Comparison of ENCODE assay signal across 9 cellular contexts in the genomic region with DNA sequence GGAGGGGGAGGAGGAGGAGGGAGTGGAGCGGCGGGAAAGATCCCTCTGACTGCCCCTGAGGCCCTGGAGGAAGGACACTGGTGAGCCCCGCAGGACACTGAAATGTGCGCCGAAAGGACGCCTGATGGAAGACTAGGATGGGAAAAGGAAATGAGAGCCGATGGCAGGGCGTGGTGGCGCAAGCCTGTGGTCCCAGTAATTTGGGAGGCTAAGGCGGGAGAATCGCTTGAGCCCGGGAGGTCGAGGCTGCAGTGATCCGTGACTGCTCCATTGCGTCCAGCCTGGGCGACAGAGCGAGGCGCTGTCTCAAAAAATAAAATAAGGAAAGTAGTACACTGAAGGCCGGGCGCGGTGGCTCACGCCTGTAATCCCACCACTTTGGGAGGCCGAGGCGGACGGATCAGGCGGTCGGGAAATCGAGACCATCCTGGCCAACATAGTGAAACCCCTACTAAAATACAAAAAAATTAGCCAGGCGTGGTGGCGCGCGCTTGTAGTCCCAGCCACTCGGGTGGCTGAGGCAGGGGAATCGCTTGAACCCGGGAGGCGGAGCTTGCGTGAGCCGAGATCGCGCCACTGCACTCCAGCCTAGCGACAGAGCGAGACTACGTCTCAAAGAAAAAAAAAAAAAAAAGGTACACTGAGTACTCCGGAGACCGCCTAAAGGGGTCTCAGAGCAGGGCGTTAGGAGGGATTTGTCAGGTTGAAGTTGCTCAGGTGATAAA. TPM values are rescaled to one million over a fixed set of nuclear protein-coding genes. Genes with fewer than 3 reads are reported as not detected.
A peak's percentile ranks its signal among the peaks of the same experiment; 100 is the strongest.
DNase-seq lines count a peak whose midpoint lies in the region; ATAC-seq and TF ChIP-seq lines count a peak whose summit lies in the region.
"Had no signal": no experiment of that assay in that cellular context is flagged by ENCODE, and none has a peak within 500 bp of the region (broad histone marks: within the 10 kb centered on the region; RNA-seq: fewer than 3 reads in every experiment).

No MANE protein-coding gene starts in this region.

- H3K27me3 ChIP-seq in breast epithelium (no peaks in the 10 kb centered on the region), lower lobe of right lung (ENCODE audit: low read depth) (no peaks in the 10 kb centered on the region)

- intact Hi-C loops in breast epithelium (cut with DNase I; ENCODE audit: low total_unique reads) (no loop called here), lower lobe of right lung (cut with DNase I) (no loop called here)

- H3K4me1 ChIP-seq in breast epithelium (peaks cover 0 to 8% of the 10 kb centered on the region in 2 donors), lower lobe of right lung (peaks cover 30% of the 10 kb centered on the region)

- H3K27ac ChIP-seq in breast epithelium (peak overlapping the region; percentile 99 to 100), lower lobe of right lung (peak overlapping the region; percentile 98)

- H3K9me3 ChIP-seq in breast epithelium (no peaks in the 10 kb centered on the region), lower lobe of right lung (no peaks in the 10 kb centered on the region)

- DNase-seq in NK-92 treated with Interleukin-12 subunit alpha and Interleukin-12 subunit beta, amount 100 ng/mL, for 24 hours (lab: John Stamatoyannopoulos, UW): peak; percentile 66
- DNase-seq in NK-92 (lab: John Stamatoyannopoulos, UW; ENCODE audit: unreplicated experiment) (no peak), T-helper 22 cell (ENCODE audit: low read depth) (peak; percentile 54), breast epithelium (ENCODE audit: low spot score in 2 of 2) (no peak), lower lobe of right lung (peak; percentile 82), AG08396 (ENCODE audit: low spot score) (no peak)
- peak; percentile 34 for DNase-seq in stimulated activated CD8-positive, alpha-beta memory T cell treated with anti-CD3 and anti-CD28 coated beads, Interleukin-15, amount 100 ng/mL, for 1 hour (ENCODE audit: low read depth)

- H3K36me3 ChIP-seq in breast epithelium (no peaks in the 10 kb centered on the region), lower lobe of right lung (no peaks in the 10 kb centered on the region)

- TF ChIP-seq POLR2A in breast epithelium (IDR thresholded peaks at IDR 0.05): no peak

- TF ChIP-seq CTCF in breast epithelium (IDR thresholded peaks at IDR 0.05): no peak
- no peak for TF ChIP-seq CTCF in lower lobe of right lung (IDR thresholded peaks at IDR 0.05)

- ATAC-seq in lower lobe of right lung (peak; percentile 7 to 12), HG03439 (IDR thresholded peaks at IDR 0.05; ENCODE audit: unreplicated experiment) (no peak)

- H3K4me3 ChIP-seq in breast epithelium (peak overlapping the region; percentile 71 to 92 (median 82)), lower lobe of right lung (peak overlapping the region; percentile 79)

RNA-seq across cellular contexts. Expression of gene HNRNPF, which starts 0.6 kb away (rescaled TPM):
- total RNA-seq in breast epithelium (100 to 1,000 TPM; 175 to 213 (median 207) TPM), lower lobe of right lung (173 TPM)

RNA-seq across cellular contexts. Expression of gene ZNF487, which starts 27.4 kb away (rescaled TPM):
- total RNA-seq in breast epithelium (10 to 100 TPM in 2 of 3 donors, 1 to 10 TPM in 1; 8.5 to 16.4 (median 12.8) TPM), lower lobe of right lung (5.0 TPM)

RNA-seq across cellular contexts. Expression of gene FXYD4, which starts 38.1 kb away (rescaled TPM):
- total RNA-seq in breast epithelium: not detected
- not detected for total RNA-seq in lower lobe of right lung
- total RNA-seq: renal cortical epithelial cell had no signal

Comparison
In these comparisons a context has a peak if more than half of its experiments do, and no peak if none do; other contexts are left out.
1. DNase-seq: peak in NK-92 treated with Interleukin-12 subunit alpha and Interleukin-12 subunit beta, amount 100 ng/mL, for 24 hours (single experiment), T-helper 22 cell (single experiment), lower lobe of right lung (single experiment) and stimulated activated CD8-positive, alpha-beta memory T cell treated with anti-CD3 and anti-CD28 coated beads, Interleukin-15, amount 100 ng/mL, for 1 hour (single experiment); none in NK-92 (single experiment), breast epithelium (0 of 2) and AG08396 (single experiment).